ENCODE assay signal across 1 cellular context in genomic region chr3:129316121-129317013, GRCh38.
TF ChIP-seq lines count a peak whose summit lies in the region.

No MANE protein-coding gene starts in this region.

TF ChIP-seq in WTC11, 78 proteins besides CTCF, POLR2A, EP300 and RAD21 (continued from another document and continues in another):
- TF ChIP-seq ATF2 (CRISPR knock-in tag; IDR thresholded peaks at IDR 0.05; ENCODE audit: borderline replicate concordance, low read depth) (no peak), HMGA2 (CRISPR knock-in tag; IDR thresholded peaks at IDR 0.05) (no peak), MLX (CRISPR knock-in tag; IDR thresholded peaks at IDR 0.05) (no peak), ZNF425 (CRISPR knock-in tag; conservative IDR thresholded peaks at IDR 0.05) (no peak), HMGXB4 (CRISPR knock-in tag; IDR thresholded peaks at IDR 0.05) (peak; percentile 93; the same call in 1 of the 2 replicates), ZNF281 (CRISPR knock-in tag; IDR thresholded peaks at IDR 0.05) (no peak), ZSCAN18 (CRISPR knock-in tag; IDR thresholded peaks at IDR 0.05) (no peak), ATF1 (CRISPR knock-in tag; IDR thresholded peaks at IDR 0.05) (no peak), TEAD1 (CRISPR knock-in tag; IDR thresholded peaks at IDR 0.05) (peak; percentile 68; the same call in 1 of the 2 replicates), ZMAT4 (CRISPR knock-in tag; IDR thresholded peaks at IDR 0.05) (0 out of 2 replicates have a peak, but pooled peaks have one; percentile 39), ZNF219 (CRISPR knock-in tag; IDR thresholded peaks at IDR 0.05; ENCODE audit: borderline replicate concordance) (no peak), ZNF263 (CRISPR knock-in tag; IDR thresholded peaks at IDR 0.05; ENCODE audit: low read depth) (no peak), NR1H2 (CRISPR knock-in tag; IDR thresholded peaks at IDR 0.05) (0 out of 2 replicates have a peak, but pooled peaks have one; percentile 73), ERG (CRISPR knock-in tag; IDR thresholded peaks at IDR 0.05) (no peak), OVOL2 (CRISPR knock-in tag; IDR thresholded peaks at IDR 0.05; ENCODE audit: borderline replicate concordance) (no peak; the same call in 1 of the 2 replicates), SMAD4 (CRISPR knock-in tag; IDR thresholded peaks at IDR 0.05) (no peak), NFYB (CRISPR knock-in tag; conservative IDR thresholded peaks at IDR 0.05; ENCODE audit: low read depth) (no peak), ZNF121 (CRISPR knock-in tag; IDR thresholded peaks at IDR 0.05) (no peak), GRHL2 (CRISPR knock-in tag; IDR thresholded peaks at IDR 0.05; ENCODE audit: insufficient replicate concordance, severe bottlenecking) (no peak), NFE2L1 (CRISPR knock-in tag; IDR thresholded peaks at IDR 0.05) (0 out of 2 replicates have a peak, but pooled peaks have one; percentile 32), TP53 (CRISPR knock-in tag; IDR thresholded peaks at IDR 0.05) (peak; percentile 26; the same call in 1 of the 2 replicates), ATF3 (CRISPR knock-in tag; conservative IDR thresholded peaks at IDR 0.05) (no peak), USF2 (CRISPR knock-in tag; IDR thresholded peaks at IDR 0.05) (peak; percentile 72), ZNF423 (CRISPR knock-in tag; IDR thresholded peaks at IDR 0.05) (no peak), ZNF512 (CRISPR knock-in tag; IDR thresholded peaks at IDR 0.05; ENCODE audit: borderline replicate concordance) (no peak), E2F5 (CRISPR knock-in tag; IDR thresholded peaks at IDR 0.05) (no peak), ATF6 (CRISPR knock-in tag; IDR thresholded peaks at IDR 0.05) (no peak), CBFB (CRISPR knock-in tag; IDR thresholded peaks at IDR 0.05; ENCODE audit: low read depth) (peak; percentile 49; the same call in 1 of the 2 replicates), FOXP1 (CRISPR knock-in tag; IDR thresholded peaks at IDR 0.05; ENCODE audit: borderline replicate concordance) (peak; percentile 59; the same call in 1 of the 2 replicates), KAT7 (CRISPR knock-in tag; IDR thresholded peaks at IDR 0.05; ENCODE audit: borderline replicate concordance) (peak; percentile 57; the same call in 1 of the 2 replicates), FOXP4 (CRISPR knock-in tag; IDR thresholded peaks at IDR 0.05) (peak; percentile 86)
